In the genomic region with DNA sequence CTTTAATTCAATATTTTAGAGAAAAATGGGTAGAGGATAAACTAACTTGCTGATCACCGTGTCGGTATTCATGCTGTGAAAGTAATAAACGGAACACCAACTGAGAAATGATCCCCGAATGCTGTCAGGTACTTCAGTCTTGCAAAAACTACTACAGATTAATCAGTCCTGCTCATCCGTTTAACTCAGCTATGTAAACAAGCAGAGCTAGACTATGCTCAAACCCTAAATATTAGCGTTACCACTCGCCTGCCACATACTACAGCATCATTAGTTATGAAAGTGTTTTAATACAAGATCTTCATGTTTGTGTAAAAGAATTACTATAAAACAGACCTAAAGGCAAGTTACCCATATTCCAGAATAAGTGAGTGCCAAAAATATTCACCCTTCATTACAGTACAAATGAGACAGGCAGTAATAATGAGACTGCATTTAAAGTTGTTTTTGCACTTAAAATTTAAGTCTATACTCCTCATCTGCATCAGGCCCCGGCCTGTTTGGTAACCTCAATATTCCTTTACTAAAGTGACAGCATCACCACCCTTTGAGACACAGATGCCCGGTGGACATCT, we compare ENCODE assay signal across 1 cellular context.
TF ChIP-seq lines count a peak whose summit lies in the region.

No MANE protein-coding gene starts in this region.

TF ChIP-seq in GM23338, 12 proteins besides CTCF, POLR2A, EP300 and RAD21 (continued from another document):
- TF ChIP-seq, protein P1, sequence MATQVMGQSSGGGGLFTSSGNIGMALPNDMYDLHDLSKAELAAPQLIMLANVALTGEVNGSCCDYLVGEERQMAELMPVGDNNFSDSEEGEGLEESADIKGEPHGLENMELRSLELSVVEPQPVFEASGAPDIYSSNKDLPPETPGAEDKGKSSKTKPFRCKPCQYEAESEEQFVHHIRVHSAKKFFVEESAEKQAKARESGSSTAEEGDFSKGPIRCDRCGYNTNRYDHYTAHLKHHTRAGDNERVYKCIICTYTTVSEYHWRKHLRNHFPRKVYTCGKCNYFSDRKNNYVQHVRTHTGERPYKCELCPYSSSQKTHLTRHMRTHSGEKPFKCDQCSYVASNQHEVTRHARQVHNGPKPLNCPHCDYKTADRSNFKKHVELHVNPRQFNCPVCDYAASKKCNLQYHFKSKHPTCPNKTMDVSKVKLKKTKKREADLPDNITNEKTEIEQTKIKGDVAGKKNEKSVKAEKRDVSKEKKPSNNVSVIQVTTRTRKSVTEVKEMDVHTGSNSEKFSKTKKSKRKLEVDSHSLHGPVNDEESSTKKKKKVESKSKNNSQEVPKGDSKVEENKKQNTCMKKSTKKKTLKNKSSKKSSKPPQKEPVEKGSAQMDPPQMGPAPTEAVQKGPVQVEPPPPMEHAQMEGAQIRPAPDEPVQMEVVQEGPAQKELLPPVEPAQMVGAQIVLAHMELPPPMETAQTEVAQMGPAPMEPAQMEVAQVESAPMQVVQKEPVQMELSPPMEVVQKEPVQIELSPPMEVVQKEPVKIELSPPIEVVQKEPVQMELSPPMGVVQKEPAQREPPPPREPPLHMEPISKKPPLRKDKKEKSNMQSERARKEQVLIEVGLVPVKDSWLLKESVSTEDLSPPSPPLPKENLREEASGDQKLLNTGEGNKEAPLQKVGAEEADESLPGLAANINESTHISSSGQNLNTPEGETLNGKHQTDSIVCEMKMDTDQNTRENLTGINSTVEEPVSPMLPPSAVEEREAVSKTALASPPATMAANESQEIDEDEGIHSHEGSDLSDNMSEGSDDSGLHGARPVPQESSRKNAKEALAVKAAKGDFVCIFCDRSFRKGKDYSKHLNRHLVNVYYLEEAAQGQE (IDR thresholded peaks at IDR 0.05; ENCODE audit: unreplicated experiment): no peak
- TF ChIP-seq, protein P2, sequence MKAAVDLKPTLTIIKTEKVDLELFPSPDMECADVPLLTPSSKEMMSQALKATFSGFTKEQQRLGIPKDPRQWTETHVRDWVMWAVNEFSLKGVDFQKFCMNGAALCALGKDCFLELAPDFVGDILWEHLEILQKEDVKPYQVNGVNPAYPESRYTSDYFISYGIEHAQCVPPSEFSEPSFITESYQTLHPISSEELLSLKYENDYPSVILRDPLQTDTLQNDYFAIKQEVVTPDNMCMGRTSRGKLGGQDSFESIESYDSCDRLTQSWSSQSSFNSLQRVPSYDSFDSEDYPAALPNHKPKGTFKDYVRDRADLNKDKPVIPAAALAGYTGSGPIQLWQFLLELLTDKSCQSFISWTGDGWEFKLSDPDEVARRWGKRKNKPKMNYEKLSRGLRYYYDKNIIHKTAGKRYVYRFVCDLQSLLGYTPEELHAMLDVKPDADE (IDR thresholded peaks at IDR 0.05): no peak
